8 cellular contexts compared by ENCODE assay signal in genomic region chr6:29963697-29964096, GRCh38. TPM values are rescaled to one million over a fixed set of nuclear protein-coding genes. Genes with fewer than 3 reads are reported as not detected.
DNase-seq lines count a peak whose midpoint lies in the region; ATAC-seq and TF ChIP-seq lines count a peak whose summit lies in the region.
"Not testable (repeated sequence)": the region's sequence is repeated elsewhere in the genome, so short reads cannot be mapped to it uniquely, and the experiment has no call there.

No MANE protein-coding gene starts in this region.

- H3K79me1 ChIP-seq in IMR-90 (ENCODE audit: low read depth in 1 of 2, low read length in 2 of 2), result not testable (repeated sequence)

- not testable (repeated sequence) for H4K8ac ChIP-seq in IMR-90 (ENCODE audit: low read depth in 2 of 2, low read length in 2 of 2)

- BruUV-seq in IMR-90 (replicated peaks; lab: Mats Ljungman, UMichigan), result not testable (repeated sequence)

- H3K9me1 ChIP-seq in IMR-90 (ENCODE audit: insufficient read depth, low read length), result not testable (repeated sequence)

- H3K4me3 Mint-ChIP-seq in CD4-positive, alpha-beta T cell; activated T-cell treated with anti-CD3 and anti-CD28 coated beads, Interleukin-2, amount 50 U/mL, for 24 hours; natural killer cell treated with Interleukin-12 subunit alpha and Interleukin-12 subunit beta and Interleukin-15 and Interleukin-18, amount 100 ng/mL, for 72 hours: not testable (repeated sequence)

- not testable (repeated sequence) for H4K91ac ChIP-seq in IMR-90 (ENCODE audit: insufficient read depth, low read depth, low read length)

- not testable (repeated sequence) for H4K5ac ChIP-seq in IMR-90 (ENCODE audit: low read depth, low read length)

- not testable (repeated sequence) for DNase-seq in CD4-positive, alpha-beta T cell; IMR-90; SK-N-MC (ENCODE audit: low read depth, low spot score); activated T-cell treated with anti-CD3 and anti-CD28 coated beads, Interleukin-2, amount 50 U/mL, for 24 hours; adrenal gland; natural killer cell treated with Interleukin-12 subunit alpha and Interleukin-12 subunit beta and Interleukin-15 and Interleukin-18, amount 100 ng/mL, for 72 hours (ENCODE audit: low spot score); uterus

- not testable (repeated sequence) for H2AK9ac ChIP-seq in IMR-90 (replicated peaks; ENCODE audit: low read depth, low read length, poor library complexity)

- TF ChIP-seq EP300 in gastroesophageal sphincter (IDR thresholded peaks at IDR 0.05), result not testable (repeated sequence)

- H3K18ac ChIP-seq in IMR-90 (ENCODE audit: low read depth, low read length), result not testable (repeated sequence)

- 0 out of 2 replicates have a peak overlapping the region, but pooled peaks have one; percentile 33 for H2BK120ac ChIP-seq in IMR-90 (ENCODE audit: low read depth, low read length)

- not testable (repeated sequence) for TF ChIP-seq RAD21 in IMR-90 (IDR thresholded peaks at IDR 0.05; ENCODE audit: low read length)

- intact Hi-C loops in CD4-positive, alpha-beta T cell (cut with DNase I, micrococcal nuclease), result loop anchor here in 1 of 2 experiments (10.0 kb wide), 1 partner anchor 239 kb away; the partner anchor contains the start of gene HLA-F
- intact Hi-C loops in IMR-90 (cut with micrococcal nuclease); adrenal gland (cut with DNase I); uterus (cut with DNase I; ENCODE audit: low total_unique reads): not testable (repeated sequence)

- not testable (repeated sequence) for H3K36me3 Mint-ChIP-seq in CD4-positive, alpha-beta T cell (ENCODE audit: low read depth); activated T-cell treated with anti-CD3 and anti-CD28 coated beads, Interleukin-2, amount 50 U/mL, for 24 hours (ENCODE audit: low read depth); natural killer cell treated with Interleukin-12 subunit alpha and Interleukin-12 subunit beta and Interleukin-15 and Interleukin-18, amount 100 ng/mL, for 72 hours

- dilution Hi-C loops in IMR-90 (cut with HindIII; ENCODE audit: low sequenced_read_pairs, unreplicated experiment), result not testable (repeated sequence)

- H3K27me3 Mint-ChIP-seq in CD4-positive, alpha-beta T cell; activated T-cell treated with anti-CD3 and anti-CD28 coated beads, Interleukin-2, amount 50 U/mL, for 24 hours; natural killer cell treated with Interleukin-12 subunit alpha and Interleukin-12 subunit beta and Interleukin-15 and Interleukin-18, amount 100 ng/mL, for 72 hours: not testable (repeated sequence)

- POLR2A ChIA-PET in CD4-positive, alpha-beta T cell (lab: Charles Lee), result interaction anchor here (2.5 to 7.8 kb wide), 6 partner anchors 8 to 255 kb away, joined by 14 to 141 read pairs (median 25); partner anchors contain the start of gene HLA-A
- POLR2A ChIA-PET in IMR-90 (lab: Charles Lee; ENCODE audit: unreplicated experiment), result not testable (repeated sequence)

- not testable (repeated sequence) for H3K23ac ChIP-seq in IMR-90 (ENCODE audit: low read depth, low read length)

- H2AK5ac ChIP-seq in IMR-90 (ENCODE audit: low read depth, low read length), result not testable (repeated sequence)

- H3K4me1 Mint-ChIP-seq in CD4-positive, alpha-beta T cell (ENCODE audit: low read depth), result peaks cover 39% of the 10 kb centered on the region
- peaks cover 49% of the 10 kb centered on the region for H3K4me1 Mint-ChIP-seq in activated T-cell treated with anti-CD3 and anti-CD28 coated beads, Interleukin-2, amount 50 U/mL, for 24 hours (ENCODE audit: low read depth)
- peaks cover 30 to 36% of the 10 kb centered on the region in 2 donors for H3K4me1 Mint-ChIP-seq in natural killer cell treated with Interleukin-12 subunit alpha and Interleukin-12 subunit beta and Interleukin-15 and Interleukin-18, amount 100 ng/mL, for 72 hours (ENCODE audit: low read depth in 2 of 2)

- H3K9ac ChIP-seq in IMR-90 (ENCODE audit: low read depth, low read length); SK-N-MC (ENCODE audit: insufficient read length): not testable (repeated sequence)

- not testable (repeated sequence) for H3K4me3 ChIP-seq in IMR-90 (ENCODE audit: insufficient read depth, low read depth, low read length); SK-N-MC; adrenal gland; gastroesophageal sphincter; uterus

- not testable (repeated sequence) for TF ChIP-seq CTCF in CD4-positive, alpha-beta T cell (IDR thresholded peaks at IDR 0.05); IMR-90 (conservative IDR thresholded peaks at IDR 0.05; ENCODE audit: low read depth, low read length); adrenal gland (IDR thresholded peaks at IDR 0.05); gastroesophageal sphincter (IDR thresholded peaks at IDR 0.05); uterus (IDR thresholded peaks at IDR 0.05)

- not testable (repeated sequence) for H3K27me3 ChIP-seq in CD4-positive, alpha-beta T cell (ENCODE audit: control insufficient read depth, insufficient read depth, low read length); IMR-90 (ENCODE audit: control insufficient read depth, insufficient read depth, low read length); adrenal gland; gastroesophageal sphincter; uterus

- H3K14ac ChIP-seq in IMR-90 (replicated peaks; ENCODE audit: low read depth, low read length), result not testable (repeated sequence)

- H2BK5ac ChIP-seq in IMR-90 (ENCODE audit: low read depth, low read length, poor library complexity, severe bottlenecking), result not testable (repeated sequence)

- H3K56ac ChIP-seq in IMR-90 (ENCODE audit: extremely low read depth, insufficient read depth, low read length), result not testable (repeated sequence)

- no CpG with 5 or more reads among the region's 2 CpGs for WGBS in IMR-90 (ENCODE audit: extremely low coverage in 2 of 2, insufficient read length in 1 of 2), 2 experiments
- WGBS in adrenal gland, 4 donors, result 76 to 100% (median 98%) methylated on average over 2 of the region's 2 CpGs
- WGBS in gastroesophageal sphincter (ENCODE audit: low coverage in 1 of 2), 2 donors, result 85 to 100% methylated on average over 1 to 2 of the region's 2 CpGs

- H3K27ac Mint-ChIP-seq in CD4-positive, alpha-beta T cell, result peak overlapping the region; percentile 30
- H3K27ac Mint-ChIP-seq in activated T-cell treated with anti-CD3 and anti-CD28 coated beads, Interleukin-2, amount 50 U/mL, for 24 hours, result peak overlapping the region; percentile 61
- peak overlapping the region; percentile 84 to 89 for H3K27ac Mint-ChIP-seq in natural killer cell treated with Interleukin-12 subunit alpha and Interleukin-12 subunit beta and Interleukin-15 and Interleukin-18, amount 100 ng/mL, for 72 hours

- H2BK20ac ChIP-seq in IMR-90 (ENCODE audit: low read depth, low read length), result not testable (repeated sequence)

- not testable (repeated sequence) for H3K36me3 ChIP-seq in IMR-90 (ENCODE audit: control insufficient read depth, insufficient read depth, low read length); SK-N-MC (ENCODE audit: insufficient read depth, low read length); adrenal gland (replicated peaks in 1 of 2); gastroesophageal sphincter; uterus

- CTCF ChIA-PET in CD4-positive, alpha-beta T cell (lab: Charles Lee); IMR-90 (lab: Yijun Ruan, JAX): not testable (repeated sequence)

- H3K4me1 ChIP-seq in IMR-90 (ENCODE audit: control insufficient read depth, insufficient read depth, low read length); uterus: not testable (repeated sequence)
- H3K4me1 ChIP-seq in adrenal gland (replicated peaks in 1 of 2) (peaks cover 47 to 49% of the 10 kb centered on the region in 2 donors), gastroesophageal sphincter (peaks cover 8 to 48% (median 21%) of the 10 kb centered on the region in 3 donors)

- TF ChIP-seq POLR2A in IMR-90 (IDR thresholded peaks at IDR 0.05; ENCODE audit: low read depth, low read length); adrenal gland (IDR thresholded peaks at IDR 0.05); gastroesophageal sphincter (IDR thresholded peaks at IDR 0.05); uterus (IDR thresholded peaks at IDR 0.05): not testable (repeated sequence)

- in situ Hi-C loops in IMR-90 (cut with MboI; ENCODE audit: low sequenced_read_pairs), result not testable (repeated sequence)

- H3K27ac ChIP-seq in CD4-positive, alpha-beta T cell (ENCODE audit: low read depth, low read length); IMR-90 (ENCODE audit: insufficient read depth, low read length): not testable (repeated sequence)
- peak overlapping the region; percentile 98 for H3K27ac ChIP-seq in SK-N-MC
- H3K27ac ChIP-seq in adrenal gland, result peak overlapping the region in 3 of 5 donors; percentile 82 to 93 (median 90)
- peak overlapping the region in 3 of 4 donors; percentile 78 to 86 (median 82) for H3K27ac ChIP-seq in gastroesophageal sphincter
- H3K27ac ChIP-seq in uterus, result peak overlapping the region; percentile 78 to 86

- not testable (repeated sequence) for H4K20me1 ChIP-seq in IMR-90 (ENCODE audit: insufficient read depth, low read length)

- H3K9me3 Mint-ChIP-seq in CD4-positive, alpha-beta T cell; activated T-cell treated with anti-CD3 and anti-CD28 coated beads, Interleukin-2, amount 50 U/mL, for 24 hours; natural killer cell treated with Interleukin-12 subunit alpha and Interleukin-12 subunit beta and Interleukin-15 and Interleukin-18, amount 100 ng/mL, for 72 hours: not testable (repeated sequence)

- not testable (repeated sequence) for H3K4ac ChIP-seq in IMR-90 (ENCODE audit: low read depth, low read length)

- H3K9me3 ChIP-seq in CD4-positive, alpha-beta T cell (ENCODE audit: control insufficient read depth, low read length); IMR-90 (ENCODE audit: control insufficient read depth, insufficient read depth, low read length); SK-N-MC (ENCODE audit: low read depth, low read length); adrenal gland (replicated peaks in 1 of 3); gastroesophageal sphincter; uterus: not testable (repeated sequence)

- not testable (repeated sequence) for H2BK15ac ChIP-seq in IMR-90 (ENCODE audit: low read depth, low read length)

- H2AFZ ChIP-seq in IMR-90 (replicated peaks; ENCODE audit: low read length, poor library complexity), result not testable (repeated sequence)

- H3K4me2 ChIP-seq in IMR-90 (ENCODE audit: low read depth, low read length), result not testable (repeated sequence)

- not testable (repeated sequence) for ATAC-seq in CD4-positive, alpha-beta T cell (ENCODE audit: poor library complexity); IMR-90 (ENCODE audit: low read depth); gastroesophageal sphincter; natural killer cell treated with Interleukin-12 subunit alpha and Interleukin-12 subunit beta and Interleukin-15 and Interleukin-18, amount 100 ng/mL, for 72 hours

RNA-seq across cellular contexts. Expression of gene HLA-A, which starts 21.4 kb away (rescaled TPM):
- 1,000 to 10,000 TPM; 1,767 to 1,801 TPM for total RNA-seq in CD4-positive, alpha-beta T cell
- total RNA-seq in IMR-90 (2012; rRNA removed), result 76.4 and 94.5 TPM in 2 replicates
- polyA plus RNA-seq in IMR-90 (2012; rRNA removed), result 218 and 239 TPM in 2 replicates
- polyA plus RNA-seq in IMR-90 (2012; cell fraction: cytosol; rRNA removed), result 418 and 434 TPM in 2 replicates
- polyA plus RNA-seq in IMR-90 (2012; cell fraction: nucleus; rRNA removed; ENCODE audit: low replicate concordance), result 176 and 182 TPM in 2 replicates
- 1,000 to 10,000 TPM in 7 of 8 donors, 100 to 1,000 TPM in 1; 801 to 2,952 (median 1,268) TPM for total RNA-seq in adrenal gland
- 1,000 to 10,000 TPM in 2 of 3 donors, 100 to 1,000 TPM in 1; 341 to 1,363 (median 1,237) TPM for polyA plus RNA-seq in adrenal gland
- 100 to 1,000 TPM; 281 to 626 (median 424) TPM for total RNA-seq in gastroesophageal sphincter
- 1,000 to 10,000 TPM; 1,618 to 3,352 TPM for total RNA-seq in natural killer cell treated with Interleukin-12 subunit alpha and Interleukin-12 subunit beta and Interleukin-15 and Interleukin-18, amount 100 ng/mL, for 72 hours
- 100 to 1,000 TPM; 160 to 722 (median 625) TPM for total RNA-seq in uterus

Comparison
In these comparisons a context has a peak if more than half of its experiments do, and no peak if none do; other contexts are left out.
1. H3K27ac Mint-ChIP-seq: peak in every context shown above with its lines; median percentile 86 in natural killer cell treated with Interleukin-12 subunit alpha and Interleukin-12 subunit beta and Interleukin-15 and Interleukin-18, amount 100 ng/mL, for 72 hours; 61 in activated T-cell treated with anti-CD3 and anti-CD28 coated beads, Interleukin-2, amount 50 U/mL, for 24 hours; 30 in CD4-positive, alpha-beta T cell.